ENCODE assay signal across 24 cellular contexts in genomic region chrX:156004740-156005139, GRCh38. TPM values are rescaled to one million over a fixed set of nuclear protein-coding genes. Genes with fewer than 3 reads are reported as not detected.
DNase-seq lines count a peak whose midpoint lies in the region; ATAC-seq, FAIRE-seq and TF ChIP-seq lines count a peak whose summit lies in the region.
"Had no signal": no experiment of that assay in that cellular context is flagged by ENCODE, and none has a peak within 500 bp of the region (broad histone marks: within the 10 kb centered on the region; RNA-seq: fewer than 3 reads in every experiment).

No MANE protein-coding gene starts in this region.

- no peaks in the 10 kb centered on the region for H3K27me3 ChIP-seq in right cardiac atrium (ENCODE audit: control insufficient read depth, insufficient read depth)

- DNase-seq in T-helper 2 cell treated with Interferon-gamma antibody and Interleukin-4, amounts not matched to agents 5 μg/mL and 100 μg/mL, for 36 hours (ENCODE audit: low spot score): no peak
- DNase-seq in T-helper 2 cell (no peak), A549 (ENCODE audit: low read depth in 1 of 2, low spot score in 1 of 2) (no peak), T-helper 17 cell (no peak), memory B cell (ENCODE audit: low spot score in 2 of 2) (no peak), right cardiac atrium (no peak), GM19240 (ENCODE audit: insufficient read length, low spot score) (no peak)
- DNase-seq in activated T-helper 1 cell treated with anti-CD3 and anti-CD28 coated beads, Interleukin-12 subunit alpha, Interleukin-12 subunit beta, Interleukin-2, Interleukin-4 antibody, amounts not matched to agents 30 ng/mL and 10 ng/mL and 1 ng/mL, durations not matched to agents 14 hours and 24 hours and 36 hours (ENCODE audit: low spot score): no peak
- DNase-seq: Caco-2; CD4-positive, alpha-beta T cell; GDM1; KBM-7; NCI-H1105 treated with DMSO at 0.1 percent for 48 hours; NCI-H187; NCI-H2227 treated with DMSO at 0.1 percent for 48 hours; NCI-H510A treated with DMSO at 0.1 percent for 48 hours; NCI-H774; OCI-M1; SHP77 had no signal

- ATAC-seq in A549 (no peak), T-helper 17 cell (no peak), memory B cell (ENCODE audit: low read depth) (no peak), right cardiac atrium (no peak)

- POLR2A ChIA-PET in A549 (lab: Yijun Ruan, JAX): no interaction called here

- H3K4me1 ChIP-seq in A549: no peaks in the 10 kb centered on the region
- H3K4me1 ChIP-seq in right cardiac atrium (ENCODE audit: control insufficient read depth, insufficient read depth, low read length): no peaks in the 10 kb centered on the region
- H3K4me1 ChIP-seq: Caco-2, HAP-1 had no signal

- H3K27ac ChIP-seq in A549: no peak overlapping the region
- H3K27ac ChIP-seq in right cardiac atrium (ENCODE audit: low read length): no peak overlapping the region
- H3K27ac ChIP-seq: 22Rv1, GM23248 had no signal

- no peaks in the 10 kb centered on the region for H3K9me3 ChIP-seq in A549
- H3K9me3 ChIP-seq in T-helper 17 cell (ENCODE audit: control insufficient read depth, low read length, poor library complexity, severe bottlenecking): no peaks in the 10 kb centered on the region
- no peaks in the 10 kb centered on the region for H3K9me3 ChIP-seq in right cardiac atrium (ENCODE audit: control insufficient read depth, low read length)
- H3K9me3 ChIP-seq: Caco-2, HAP-1 had no signal

- TF ChIP-seq POLR2A in A549 (IDR thresholded peaks at IDR 0.05; ENCODE audit: low read length): no peak

- FAIRE-seq in A549 (lab: Jason Lieb, UNC): peak; percentile 79

- H3K36me3 Mint-ChIP-seq in T-helper 2 cell treated with Interferon-gamma antibody and Interleukin-4, amounts not matched to agents 5 μg/mL and 100 μg/mL, for 36 hours (ENCODE audit: low read depth): peaks cover 50% of the 10 kb centered on the region
- H3K36me3 Mint-ChIP-seq in T-helper 17 cell (ENCODE audit: low read depth): no peaks in the 10 kb centered on the region
- H3K36me3 Mint-ChIP-seq in memory B cell: no peaks in the 10 kb centered on the region
- no peaks in the 10 kb centered on the region for H3K36me3 Mint-ChIP-seq in activated T-helper 1 cell treated with anti-CD3 and anti-CD28 coated beads, Interleukin-12 subunit alpha, Interleukin-12 subunit beta, Interleukin-2, Interleukin-4 antibody, amounts not matched to agents 30 ng/mL and 10 ng/mL and 1 ng/mL, durations not matched to agents 14 hours and 24 hours and 36 hours (ENCODE audit: low read depth)

- no peaks in the 10 kb centered on the region for H3K27me3 Mint-ChIP-seq in T-helper 2 cell treated with Interferon-gamma antibody and Interleukin-4, amounts not matched to agents 5 μg/mL and 100 μg/mL, for 36 hours (ENCODE audit: low read depth)
- H3K27me3 Mint-ChIP-seq in T-helper 17 cell (no peaks in the 10 kb centered on the region), memory B cell (no peaks in the 10 kb centered on the region)
- H3K27me3 Mint-ChIP-seq in activated T-helper 1 cell treated with anti-CD3 and anti-CD28 coated beads, Interleukin-12 subunit alpha, Interleukin-12 subunit beta, Interleukin-2, Interleukin-4 antibody, amounts not matched to agents 30 ng/mL and 10 ng/mL and 1 ng/mL, durations not matched to agents 14 hours and 24 hours and 36 hours (ENCODE audit: insufficient read depth): peaks cover 1% of the 10 kb centered on the region
- H3K27me3 Mint-ChIP-seq: CD4-positive, alpha-beta T cell had no signal

- no peak overlapping the region for H3K4me2 ChIP-seq in A549

- H3K4me3 ChIP-seq in A549 (no peak overlapping the region), right cardiac atrium (ENCODE audit: low read length) (no peak overlapping the region)
- H3K4me3 ChIP-seq: GM23248, HAP-1 had no signal

- H3K9me3 Mint-ChIP-seq in T-helper 2 cell treated with Interferon-gamma antibody and Interleukin-4, amounts not matched to agents 5 μg/mL and 100 μg/mL, for 36 hours: no peaks in the 10 kb centered on the region
- no peaks in the 10 kb centered on the region for H3K9me3 Mint-ChIP-seq in memory B cell
- no peaks in the 10 kb centered on the region for H3K9me3 Mint-ChIP-seq in activated T-helper 1 cell treated with anti-CD3 and anti-CD28 coated beads, Interleukin-12 subunit alpha, Interleukin-12 subunit beta, Interleukin-2, Interleukin-4 antibody, amounts not matched to agents 30 ng/mL and 10 ng/mL and 1 ng/mL, durations not matched to agents 14 hours and 24 hours and 36 hours
- H3K9me3 Mint-ChIP-seq: CD4-positive, alpha-beta T cell had no signal

- TF ChIP-seq EP300 in A549 (IDR thresholded peaks at IDR 0.05): no peak

- intact Hi-C loops in activated T-helper 1 cell treated with anti-CD3 and anti-CD28 coated beads, Interleukin-12 subunit alpha, Interleukin-12 subunit beta, Interleukin-2, Interleukin-4 antibody, amounts not matched to agents 30 ng/mL and 10 ng/mL and 1 ng/mL, durations not matched to agents 14 hours and 24 hours and 36 hours (cut with micrococcal nuclease): no loop called here
- intact Hi-C loops in right cardiac atrium (cut with DNase I): no loop called here

- CTCF ChIA-PET in A549 (lab: Yijun Ruan, JAX): no interaction called here

- H3K4me3 Mint-ChIP-seq in T-helper 2 cell treated with Interferon-gamma antibody and Interleukin-4, amounts not matched to agents 5 μg/mL and 100 μg/mL, for 36 hours: peak overlapping the region; percentile 39
- H3K4me3 Mint-ChIP-seq in T-helper 17 cell (peak overlapping the region; percentile 0), memory B cell (no peak overlapping the region)
- no peak overlapping the region for H3K4me3 Mint-ChIP-seq in activated T-helper 1 cell treated with anti-CD3 and anti-CD28 coated beads, Interleukin-12 subunit alpha, Interleukin-12 subunit beta, Interleukin-2, Interleukin-4 antibody, amounts not matched to agents 30 ng/mL and 10 ng/mL and 1 ng/mL, durations not matched to agents 14 hours and 24 hours and 36 hours
- H3K4me3 Mint-ChIP-seq: CD4-positive, alpha-beta T cell had no signal

- WGBS in A549 (ENCODE audit: missing lambda C conversion rate): 59% methylated on average over 3 of the region's 3 CpGs
- WGBS in right cardiac atrium: 81% methylated on average over 3 of the region's 3 CpGs

- peaks cover 48% of the 10 kb centered on the region for H3K4me1 Mint-ChIP-seq in T-helper 2 cell treated with Interferon-gamma antibody and Interleukin-4, amounts not matched to agents 5 μg/mL and 100 μg/mL, for 36 hours (ENCODE audit: low read depth)
- H3K4me1 Mint-ChIP-seq in T-helper 17 cell (peaks cover 14% of the 10 kb centered on the region), memory B cell (peaks cover 2% of the 10 kb centered on the region)
- peaks cover 42% of the 10 kb centered on the region for H3K4me1 Mint-ChIP-seq in activated T-helper 1 cell treated with anti-CD3 and anti-CD28 coated beads, Interleukin-12 subunit alpha, Interleukin-12 subunit beta, Interleukin-2, Interleukin-4 antibody, amounts not matched to agents 30 ng/mL and 10 ng/mL and 1 ng/mL, durations not matched to agents 14 hours and 24 hours and 36 hours (ENCODE audit: low read depth)

- TF ChIP-seq CTCF in A549 (IDR thresholded peaks at IDR 0.05): no peak

- peak overlapping the region; percentile 7 for H3K27ac Mint-ChIP-seq in T-helper 2 cell treated with Interferon-gamma antibody and Interleukin-4, amounts not matched to agents 5 μg/mL and 100 μg/mL, for 36 hours
- H3K27ac Mint-ChIP-seq in T-helper 17 cell (no peak overlapping the region), memory B cell (peak overlapping the region; percentile 10)
- H3K27ac Mint-ChIP-seq in activated T-helper 1 cell treated with anti-CD3 and anti-CD28 coated beads, Interleukin-12 subunit alpha, Interleukin-12 subunit beta, Interleukin-2, Interleukin-4 antibody, amounts not matched to agents 30 ng/mL and 10 ng/mL and 1 ng/mL, durations not matched to agents 14 hours and 24 hours and 36 hours: no peak overlapping the region
- H3K27ac Mint-ChIP-seq: CD4-positive, alpha-beta T cell had no signal

- TF ChIP-seq RAD21 in A549 (conservative IDR thresholded peaks at IDR 0.05 in 1 of 2, IDR thresholded peaks at IDR 0.05 in 1 of 2): no peak

TF ChIP-seq in A549, 52 proteins besides CTCF, POLR2A, EP300 and RAD21:
- TF ChIP-seq KDM1A (IDR thresholded peaks at IDR 0.05; ENCODE audit: low read depth) (no peak), RARB (CRISPR knock-in tag; IDR thresholded peaks at IDR 0.05) (no peak), BHLHE40 (IDR thresholded peaks at IDR 0.05; ENCODE audit: low read depth, low read length) (no peak), CBX2 (IDR thresholded peaks at IDR 0.05; ENCODE audit: borderline replicate concordance, low read depth) (no peak), EHF (CRISPR knock-in tag; IDR thresholded peaks at IDR 0.05) (no peak), FOXS1 (CRISPR knock-in tag; IDR thresholded peaks at IDR 0.05) (no peak)

RNA-seq across cellular contexts. Expression of gene IL9R, which starts 7.2 kb away (rescaled TPM):
- polyA plus RNA-seq in A549 (2011; rRNA removed) (0.05 and 0.06 TPM in 2 replicates), A549 (2017; fragmentation: RNase III; extraction: RNeasy Plus Mini Kit Qiagen cat#74134 plus additional on column Dnase treatment) (0.12 to 0.13 TPM (median 0.13 TPM) in 3 replicates), right cardiac atrium (0.05 TPM)
- 0.08 and 0.25 TPM in 2 replicates for polyA plus RNA-seq in A549 (2012; cell fraction: cytosol; rRNA removed)
- polyA plus RNA-seq in A549 (2012; cell fraction: nucleus; rRNA removed): 1.3 and 1.6 TPM in 2 replicates
- not detected in 2 replicates for polyA minus RNA-seq in A549 (2011; rRNA and poly(A)+ RNA removed)
- total RNA-seq in T-helper 17 cell (1 to 10 TPM; 2.8 TPM), right cardiac atrium (under 1 TPM in 1 of 4 donors, not detected in 3; 0.11 TPM)
- total RNA-seq in activated T-helper 1 cell treated with anti-CD3 and anti-CD28 coated beads, Interleukin-12 subunit alpha, Interleukin-12 subunit beta, Interleukin-2, Interleukin-4 antibody, amounts not matched to agents 30 ng/mL and 10 ng/mL and 1 ng/mL, durations not matched to agents 14 hours and 24 hours and 36 hours: 5.3 and 7.8 TPM in 2 replicates
- total RNA-seq: Caco-2, Daoy, GM23248 had no signal
- polyA plus RNA-seq: AG04450, GM23248 had no signal

Comparison
In these comparisons a context has a peak if more than half of its experiments do, and no peak if none do; other contexts are left out.
1. H3K27ac Mint-ChIP-seq: peak in T-helper 2 cell treated with Interferon-gamma antibody and Interleukin-4, amounts not matched to agents 5 μg/mL and 100 μg/mL, for 36 hours (single experiment) and memory B cell (single experiment); none in T-helper 17 cell (single experiment) and activated T-helper 1 cell treated with anti-CD3 and anti-CD28 coated beads, Interleukin-12 subunit alpha, Interleukin-12 subunit beta, Interleukin-2, Interleukin-4 antibody, amounts not matched to agents 30 ng/mL and 10 ng/mL and 1 ng/mL, durations not matched to agents 14 hours and 24 hours and 36 hours (single experiment).
2. H3K4me3 Mint-ChIP-seq: peak in T-helper 2 cell treated with Interferon-gamma antibody and Interleukin-4, amounts not matched to agents 5 μg/mL and 100 μg/mL, for 36 hours (single experiment) and T-helper 17 cell (single experiment); none in memory B cell (single experiment) and activated T-helper 1 cell treated with anti-CD3 and anti-CD28 coated beads, Interleukin-12 subunit alpha, Interleukin-12 subunit beta, Interleukin-2, Interleukin-4 antibody, amounts not matched to agents 30 ng/mL and 10 ng/mL and 1 ng/mL, durations not matched to agents 14 hours and 24 hours and 36 hours (single experiment).